In the genomic region with DNA sequence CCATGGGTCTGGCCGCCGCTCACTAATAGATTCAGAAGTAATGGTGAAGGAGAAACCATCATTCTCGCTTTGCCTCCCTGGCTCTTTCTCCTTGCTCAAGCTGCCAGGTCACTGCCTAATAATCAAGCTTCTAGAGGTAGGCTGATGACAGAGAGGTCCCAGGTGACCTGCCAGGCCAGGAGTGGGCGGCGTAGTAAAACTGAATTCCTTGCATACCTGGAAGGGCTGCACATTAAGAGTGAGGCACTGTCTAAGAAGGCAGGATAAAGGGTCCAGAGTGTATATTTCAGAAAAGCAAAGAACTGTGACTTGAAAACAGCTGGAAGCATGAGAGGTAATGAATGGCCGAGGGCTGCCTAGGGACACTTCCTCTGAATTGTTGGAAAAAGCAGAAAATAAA, we compare ENCODE assay signal across 28 cellular contexts. TPM values are rescaled to one million over a fixed set of nuclear protein-coding genes. Genes with fewer than 3 reads are reported as not detected.
"Had no signal": no experiment of that assay in that cellular context is flagged by ENCODE, and none has a peak within 500 bp of the region (broad histone marks: within the 10 kb centered on the region; RNA-seq: fewer than 3 reads in every experiment).

No MANE protein-coding gene starts in this region.

- H3K27ac Mint-ChIP-seq: activated naive CD8-positive, alpha-beta T cell treated with anti-CD3 and anti-CD28 coated beads for 36 hours; activated T-cell treated with anti-CD3 and anti-CD28 coated beads, Interleukin-2, amount 50 U/mL, for 24 hours; activated T-helper 17 cell treated with anti-CD3 and anti-CD28 coated beads, Interleukin-2, amount 50 U/mL, for 72 hours; effector memory CD8-positive, alpha-beta T cell; naive B cell; stimulated activated memory B cell treated with anti-CD40 and anti-IgM and Interleukin-4, amounts not matched to agents 10 μg/mL and 1 μg/mL and 100 μg/mL, for 72 hours; T-helper 1 cell treated with Interleukin-12 subunit alpha and Interleukin-12 subunit beta and Interleukin-4 antibody, amounts not matched to agents 30 μg/mL and 1 μg/mL, for 36 hours; WTC11 had no signal

- H3K27ac ChIP-seq: breast epithelium, lower lobe of right lung, neutrophil, pancreas, thoracic aorta, upper lobe of right lung had no signal

- H3K4me3 Mint-ChIP-seq: activated naive CD8-positive, alpha-beta T cell treated with anti-CD3 and anti-CD28 coated beads for 36 hours; activated T-cell treated with anti-CD3 and anti-CD28 coated beads, Interleukin-2, amount 50 U/mL, for 24 hours; activated T-helper 17 cell treated with anti-CD3 and anti-CD28 coated beads, Interleukin-2, amount 50 U/mL, for 72 hours; central memory CD8-positive, alpha-beta T cell; effector memory CD8-positive, alpha-beta T cell; stimulated activated memory B cell treated with anti-CD40 and anti-IgM and Interleukin-4, amounts not matched to agents 10 μg/mL and 1 μg/mL and 100 μg/mL, for 72 hours; T-helper 1 cell treated with Interleukin-12 subunit alpha and Interleukin-12 subunit beta and Interleukin-4 antibody, amounts not matched to agents 30 μg/mL and 1 μg/mL, for 36 hours; WTC11 had no signal

- H3K36me3 ChIP-seq: breast epithelium, lower lobe of right lung, neutrophil, pancreas, thoracic aorta, upper lobe of right lung had no signal

- H3K4me1 ChIP-seq: breast epithelium, pancreas, upper lobe of right lung had no signal

- H3K36me3 Mint-ChIP-seq: activated naive CD8-positive, alpha-beta T cell treated with anti-CD3 and anti-CD28 coated beads for 36 hours; stimulated activated memory B cell treated with anti-CD40 and anti-IgM and Interleukin-4, amounts not matched to agents 10 μg/mL and 1 μg/mL and 100 μg/mL, for 72 hours had no signal

- H3K9me3 ChIP-seq: breast epithelium, lower lobe of right lung, neutrophil, pancreas, thoracic aorta, upper lobe of right lung had no signal

- H3K4me3 ChIP-seq: breast epithelium, lower lobe of right lung, pancreas, thoracic aorta, upper lobe of right lung had no signal

- DNase-seq: activated CD4-positive, alpha-beta T cell treated with anti-CD3 and anti-CD28 coated beads, Interleukin-2, amount 50 U/mL, for 4 hours; activated CD8-positive, alpha-beta memory T cell treated with anti-CD3 and anti-CD28 coated beads for 24 hours; activated CD8-positive, alpha-beta memory T cell treated with anti-CD3 and anti-CD28 coated beads, Interleukin-2, amount 50 U/mL, for 4 hours; activated naive CD4-positive, alpha-beta T cell; activated naive CD8-positive, alpha-beta T cell treated with anti-CD3 and anti-CD28 coated beads for 36 hours; activated T-cell treated with anti-CD3 and anti-CD28 coated beads, Interleukin-2, amount 50 U/mL, for 24 hours; effector memory CD8-positive, alpha-beta T cell; foreskin melanocyte; left colon; lower lobe of right lung; mesendoderm; naive B cell; pancreas; small intestine; stimulated activated CD4-positive, alpha-beta T cell treated with anti-CD3 and anti-CD28 coated beads, Interleukin-2, amount 100 ng/mL, for 24 hours; T1000; upper lobe of right lung had no signal

- H3K9me3 Mint-ChIP-seq: activated T-cell treated with anti-CD3 and anti-CD28 coated beads, Interleukin-2, amount 50 U/mL, for 24 hours; central memory CD8-positive, alpha-beta T cell; effector memory CD8-positive, alpha-beta T cell had no signal

- H3K4me1 Mint-ChIP-seq: activated naive CD8-positive, alpha-beta T cell treated with anti-CD3 and anti-CD28 coated beads for 36 hours; activated T-helper 17 cell treated with anti-CD3 and anti-CD28 coated beads, Interleukin-2, amount 50 U/mL, for 72 hours; central memory CD8-positive, alpha-beta T cell; stimulated activated memory B cell treated with anti-CD40 and anti-IgM and Interleukin-4, amounts not matched to agents 10 μg/mL and 1 μg/mL and 100 μg/mL, for 72 hours had no signal

- H3K27me3 ChIP-seq: pancreas had no signal

RNA-seq across cellular contexts. Expression of a gene that starts 4.1 kb away (rescaled TPM):
- total RNA-seq: activated naive CD8-positive, alpha-beta T cell treated with anti-CD3 and anti-CD28 coated beads for 36 hours; activated T-helper 17 cell treated with anti-CD3 and anti-CD28 coated beads, Interleukin-2, amount 50 U/mL, for 72 hours; endothelial cell of umbilical vein; esophagus mucosa; lower lobe of right lung; sciatic nerve; thoracic aorta; upper lobe of right lung had no signal
- polyA plus RNA-seq: endothelial cell of umbilical vein had no signal
